ENCODE assay signal across 9 cellular contexts in genomic region chr10:33509231-33509871, GRCh38.
DNase-seq lines count a peak whose midpoint lies in the region; ATAC-seq and TF ChIP-seq lines count a peak whose summit lies in the region.
"Had no signal": no experiment of that assay in that cellular context is flagged by ENCODE, and none has a peak within 500 bp of the region (broad histone marks: within the 10 kb centered on the region; RNA-seq: fewer than 3 reads in every experiment).

No MANE protein-coding gene starts in this region.

- H3K9me3 Mint-ChIP-seq in MCF 10A (ENCODE audit: unreplicated experiment): no peaks in the 10 kb centered on the region
- no peaks in the 10 kb centered on the region for H3K9me3 Mint-ChIP-seq in CD8-positive, alpha-beta T cell

- no peak overlapping the region for H2AK5ac ChIP-seq in mesendoderm (ENCODE audit: low read length)

- no CpG with 5 or more reads among the region's 7 CpGs for WGBS in mesendoderm (ENCODE audit: extremely low coverage, insufficient coverage, low lambda C conversion rate)

- H3K27ac Mint-ChIP-seq in MCF 10A (ENCODE audit: low read depth, unreplicated experiment): peak overlapping the region; percentile 94
- H3K27ac Mint-ChIP-seq in CD8-positive, alpha-beta T cell: no peak overlapping the region

- H4K5ac ChIP-seq in mesendoderm (ENCODE audit: low read length): no peak overlapping the region

- no peak overlapping the region for H2BK5ac ChIP-seq in mesendoderm (ENCODE audit: low read length)

- H3K4me1 Mint-ChIP-seq in MCF 10A (ENCODE audit: insufficient read depth, unreplicated experiment): peaks cover 28% of the 10 kb centered on the region
- peaks cover 2% of the 10 kb centered on the region for H3K4me1 Mint-ChIP-seq in CD8-positive, alpha-beta T cell (ENCODE audit: low read depth)

- POLR2A ChIA-PET in MCF 10A (lab: Yijun Ruan, JAX): interaction anchor here (0.6 to 0.8 kb wide), 2 partner anchors 48 to 137 kb away, joined by 3 read pairs; no protein-coding TSS in a partner anchor
- POLR2A ChIA-PET in CD8-positive, alpha-beta T cell (lab: Charles Lee): no interaction called here

- no peaks in the 10 kb centered on the region for H3K4me1 ChIP-seq in mesendoderm (ENCODE audit: control insufficient read depth, low read depth, low read length)
- no peaks in the 10 kb centered on the region for H3K4me1 ChIP-seq in CD8-positive, alpha-beta T cell (ENCODE audit: insufficient read depth, low read length)

- no peak overlapping the region for H4K8ac ChIP-seq in mesendoderm (ENCODE audit: low read depth, low read length)

- H3K9ac ChIP-seq in mesendoderm (ENCODE audit: low read length): no peak overlapping the region

- no peak overlapping the region for H3K4ac ChIP-seq in mesendoderm (ENCODE audit: low read depth, low read length)

- no peak for TF ChIP-seq CTCF in AG10803 (conservative IDR thresholded peaks at IDR 0.05; ENCODE audit: low read length)
- TF ChIP-seq CTCF in MCF 10A (IDR thresholded peaks at IDR 0.05; ENCODE audit: unreplicated experiment): no peak
- no peak for TF ChIP-seq CTCF in CD8-positive, alpha-beta T cell (IDR thresholded peaks at IDR 0.05)

- H3K4me3 Mint-ChIP-seq in MCF 10A (ENCODE audit: unreplicated experiment): no peak overlapping the region
- no peak overlapping the region for H3K4me3 Mint-ChIP-seq in CD8-positive, alpha-beta T cell

- H3K4me3 ChIP-seq in AG10803 (ENCODE audit: low read length): no peak overlapping the region
- H3K4me3 ChIP-seq in mesendoderm (ENCODE audit: low read length): no peak overlapping the region
- H3K4me3 ChIP-seq in CD8-positive, alpha-beta T cell (ENCODE audit: low read depth, low read length): no peak overlapping the region

- no TSS peak for BruUV-seq in MCF 10A (replicated peaks; lab: Mats Ljungman, UMichigan)

- H2BK15ac ChIP-seq in mesendoderm (replicated peaks; ENCODE audit: low read depth): peak overlapping the region; percentile 74

- intact Hi-C loops in MCF 10A (cut with micrococcal nuclease): loop anchor here (5.0 kb wide), 1 partner anchor 177 kb away; the partner anchor contains the start of gene NRP1
- intact Hi-C loops in CD8-positive, alpha-beta T cell (cut with DNase I, micrococcal nuclease): loop anchor here in 1 of 2 experiments (10.0 kb wide), 1 partner anchor 315 kb away; no protein-coding TSS in a partner anchor

- H3K79me2 ChIP-seq in mesendoderm (ENCODE audit: control insufficient read depth, insufficient read depth, low read length): no peaks in the 10 kb centered on the region

- H3K36me3 Mint-ChIP-seq in MCF 10A (ENCODE audit: insufficient read depth, unreplicated experiment): no peaks in the 10 kb centered on the region
- H3K36me3 Mint-ChIP-seq in CD8-positive, alpha-beta T cell: no peaks in the 10 kb centered on the region

- H3K23ac ChIP-seq in mesendoderm (ENCODE audit: low read length): no peak overlapping the region

- no peak overlapping the region for H3K27ac ChIP-seq in mesendoderm (ENCODE audit: low read depth, low read length)
- H3K27ac ChIP-seq in CD8-positive, alpha-beta T cell (ENCODE audit: low read depth, low read length): no peak overlapping the region
- H3K27ac ChIP-seq: neutrophil had no signal

- H3K56ac ChIP-seq in mesendoderm (ENCODE audit: low read length): no peak overlapping the region

- DNase-seq in AG10803 (ENCODE audit: low read depth): peak; percentile 77
- peak; percentile 55 for DNase-seq in NCI-H526 treated with DMSO at 0.1 percent for 48 hours (lab: John Stamatoyannopoulos, UW)
- peak; percentile 89 for DNase-seq in MCF 10A (ENCODE audit: unreplicated experiment)
- peak; percentile 90 for DNase-seq in mesendoderm
- no peak for DNase-seq in CD8-positive, alpha-beta T cell
- DNase-seq in cerebellum (ENCODE audit: low spot score): no peak

- CTCF ChIA-PET in MCF 10A (lab: Yijun Ruan, JAX): no interaction called here
- CTCF ChIA-PET in CD8-positive, alpha-beta T cell (lab: Charles Lee): no interaction called here

- no peaks in the 10 kb centered on the region for H3K9me3 ChIP-seq in CD8-positive, alpha-beta T cell (ENCODE audit: low read length)
- H3K9me3 ChIP-seq: neutrophil had no signal

- H3K79me1 ChIP-seq in mesendoderm (ENCODE audit: low read length): no peaks in the 10 kb centered on the region

- no peaks in the 10 kb centered on the region for H3K36me3 ChIP-seq in mesendoderm (ENCODE audit: control insufficient read depth, insufficient read depth, low read length)
- no peaks in the 10 kb centered on the region for H3K36me3 ChIP-seq in CD8-positive, alpha-beta T cell (ENCODE audit: insufficient read depth, low read length)
- H3K36me3 ChIP-seq: neutrophil had no signal

- no peak overlapping the region for H3K18ac ChIP-seq in mesendoderm (ENCODE audit: low read length)

- H2BK120ac ChIP-seq in mesendoderm (ENCODE audit: low read depth, low read length): no peak overlapping the region

- H3K27me3 Mint-ChIP-seq in MCF 10A (ENCODE audit: insufficient read depth, unreplicated experiment): no peaks in the 10 kb centered on the region
- H3K27me3 Mint-ChIP-seq in CD8-positive, alpha-beta T cell (ENCODE audit: low read depth): peaks cover 2% of the 10 kb centered on the region

- H3K27me3 ChIP-seq in mesendoderm (ENCODE audit: insufficient read depth, low read length, poor library complexity): no peaks in the 10 kb centered on the region
- H3K27me3 ChIP-seq in CD8-positive, alpha-beta T cell (ENCODE audit: insufficient read depth, low read length): no peaks in the 10 kb centered on the region
- H3K27me3 ChIP-seq: neutrophil had no signal

- H3K4me2 ChIP-seq in mesendoderm (ENCODE audit: low read length): no peak overlapping the region

- ATAC-seq in GM18517 (IDR thresholded peaks at IDR 0.05; ENCODE audit: unreplicated experiment) (peak; percentile 81), HG03066 (IDR thresholded peaks at IDR 0.05; ENCODE audit: low read depth, unreplicated experiment) (peak; percentile 76)
- no peak for ATAC-seq in CD8-positive, alpha-beta T cell

Comparison
In these comparisons a context has a peak if more than half of its experiments do, and no peak if none do; other contexts are left out.
1. DNase-seq: peak in AG10803 (single experiment), NCI-H526 treated with DMSO at 0.1 percent for 48 hours (single experiment), MCF 10A (single experiment) and mesendoderm (single experiment); none in CD8-positive, alpha-beta T cell (0 of 7) and cerebellum (single experiment).